26 cellular contexts compared by ENCODE assay signal in genomic region chr13:28463481-28463880, GRCh38. TPM values are rescaled to one million over a fixed set of nuclear protein-coding genes. Genes with fewer than 3 reads are reported as not detected.
"Had no signal": no experiment of that assay in that cellular context is flagged by ENCODE, and none has a peak within 500 bp of the region (broad histone marks: within the 10 kb centered on the region; RNA-seq: fewer than 3 reads in every experiment).

No MANE protein-coding gene starts in this region.

- H3K27ac Mint-ChIP-seq: activated B cell treated with CpG ODN at 0.5 μM for 24 hours; activated CD4-positive, alpha-beta memory T cell treated with anti-CD3 and anti-CD28 coated beads, Interleukin-2, amount 10 ng/mL, durations not matched to agents 7 days and 5 days; activated CD4-positive, alpha-beta T cell treated with anti-CD3 and anti-CD28 coated beads, Interleukin-2, amount 10 ng/mL, durations not matched to agents 24 days and 14 days; activated naive CD4-positive, alpha-beta T cell treated with anti-CD3 and anti-CD28 coated beads, Interleukin-2, amount 10 ng/mL, durations not matched to agents 7 days and 5 days; activated naive CD8-positive, alpha-beta T cell treated with anti-CD3 and anti-CD28 coated beads for 36 hours; activated T-helper 17 cell treated with anti-CD3 and anti-CD28 coated beads, Interleukin-2, amount 50 U/mL, for 72 hours; T-cell had no signal

- DNase-seq: activated B cell treated with CpG ODN at 0.5 μM for 24 hours; activated CD4-positive, alpha-beta memory T cell treated with anti-CD3 and anti-CD28 coated beads, Interleukin-2, amount 10 ng/mL, durations not matched to agents 7 days and 5 days; activated CD4-positive, alpha-beta T cell treated with anti-CD3 and anti-CD28 coated beads for 1 hour; activated CD4-positive, alpha-beta T cell treated with anti-CD3 and anti-CD28 coated beads, Interleukin-2, amount 10 ng/mL, durations not matched to agents 24 days and 14 days; activated gamma-delta T cell; activated naive CD4-positive, alpha-beta T cell treated with anti-CD3 and anti-CD28 coated beads, Interleukin-2, amount 10 ng/mL, durations not matched to agents 7 days and 5 days; activated naive CD8-positive, alpha-beta T cell treated with anti-CD3 and anti-CD28 coated beads for 36 hours; activated T-cell treated with anti-CD3 and anti-CD28 coated beads for 4 hours; activated T-cell treated with anti-CD3 and anti-CD28 coated beads, Interleukin-2, amount 50 U/mL, for 48 hours; adrenal gland; aorta; NCI-H1092; NCI-H1417; NCI-H1930; NCI-H2171; NCI-H2227 treated with DMSO at 0.1 percent for 48 hours; NCI-H526 treated with DMSO at 0.1 percent for 48 hours; NCI-H82; SIG-M5; T-cell; T-helper 2 cell; T1000 had no signal

- H3K27me3 Mint-ChIP-seq: activated CD4-positive, alpha-beta T cell treated with anti-CD3 and anti-CD28 coated beads, Interleukin-2, amount 10 ng/mL, durations not matched to agents 24 days and 14 days; activated naive CD4-positive, alpha-beta T cell treated with anti-CD3 and anti-CD28 coated beads, Interleukin-2, amount 10 ng/mL, durations not matched to agents 7 days and 5 days; activated naive CD8-positive, alpha-beta T cell treated with anti-CD3 and anti-CD28 coated beads for 36 hours had no signal

- H3K9me3 Mint-ChIP-seq: activated B cell treated with CpG ODN at 0.5 μM for 24 hours; activated CD4-positive, alpha-beta memory T cell treated with anti-CD3 and anti-CD28 coated beads, Interleukin-2, amount 10 ng/mL, durations not matched to agents 7 days and 5 days; activated CD4-positive, alpha-beta T cell treated with anti-CD3 and anti-CD28 coated beads, Interleukin-2, amount 10 ng/mL, durations not matched to agents 24 days and 14 days; activated naive CD4-positive, alpha-beta T cell treated with anti-CD3 and anti-CD28 coated beads, Interleukin-2, amount 10 ng/mL, durations not matched to agents 7 days and 5 days; activated naive CD8-positive, alpha-beta T cell treated with anti-CD3 and anti-CD28 coated beads for 36 hours; activated T-helper 17 cell treated with anti-CD3 and anti-CD28 coated beads, Interleukin-2, amount 50 U/mL, for 72 hours; central memory CD8-positive, alpha-beta T cell; T-cell had no signal

- H3K36me3 Mint-ChIP-seq: activated naive CD4-positive, alpha-beta T cell treated with anti-CD3 and anti-CD28 coated beads, Interleukin-2, amount 10 ng/mL, durations not matched to agents 7 days and 5 days; activated naive CD8-positive, alpha-beta T cell treated with anti-CD3 and anti-CD28 coated beads for 36 hours; T-cell had no signal

- H3K4me1 Mint-ChIP-seq: activated CD4-positive, alpha-beta memory T cell treated with anti-CD3 and anti-CD28 coated beads, Interleukin-2, amount 10 ng/mL, durations not matched to agents 7 days and 5 days; activated naive CD4-positive, alpha-beta T cell treated with anti-CD3 and anti-CD28 coated beads, Interleukin-2, amount 10 ng/mL, durations not matched to agents 7 days and 5 days; activated naive CD8-positive, alpha-beta T cell treated with anti-CD3 and anti-CD28 coated beads for 36 hours; activated T-helper 17 cell treated with anti-CD3 and anti-CD28 coated beads, Interleukin-2, amount 50 U/mL, for 72 hours; central memory CD8-positive, alpha-beta T cell; T-cell had no signal

- H3K4me3 Mint-ChIP-seq: activated B cell treated with CpG ODN at 0.5 μM for 24 hours; activated CD4-positive, alpha-beta memory T cell treated with anti-CD3 and anti-CD28 coated beads, Interleukin-2, amount 10 ng/mL, durations not matched to agents 7 days and 5 days; activated CD4-positive, alpha-beta T cell treated with anti-CD3 and anti-CD28 coated beads, Interleukin-2, amount 10 ng/mL, durations not matched to agents 24 days and 14 days; activated naive CD4-positive, alpha-beta T cell treated with anti-CD3 and anti-CD28 coated beads, Interleukin-2, amount 10 ng/mL, durations not matched to agents 7 days and 5 days; activated naive CD8-positive, alpha-beta T cell treated with anti-CD3 and anti-CD28 coated beads for 36 hours; activated T-helper 17 cell treated with anti-CD3 and anti-CD28 coated beads, Interleukin-2, amount 50 U/mL, for 72 hours; central memory CD8-positive, alpha-beta T cell; T-cell had no signal

RNA-seq across cellular contexts. Expression of gene FLT1, which starts 31.4 kb away (rescaled TPM):
- total RNA-seq: MCF 10A, NCI-H460 had no signal
